Comparison of ENCODE assay signal across 12 cellular contexts in the genomic region with DNA sequence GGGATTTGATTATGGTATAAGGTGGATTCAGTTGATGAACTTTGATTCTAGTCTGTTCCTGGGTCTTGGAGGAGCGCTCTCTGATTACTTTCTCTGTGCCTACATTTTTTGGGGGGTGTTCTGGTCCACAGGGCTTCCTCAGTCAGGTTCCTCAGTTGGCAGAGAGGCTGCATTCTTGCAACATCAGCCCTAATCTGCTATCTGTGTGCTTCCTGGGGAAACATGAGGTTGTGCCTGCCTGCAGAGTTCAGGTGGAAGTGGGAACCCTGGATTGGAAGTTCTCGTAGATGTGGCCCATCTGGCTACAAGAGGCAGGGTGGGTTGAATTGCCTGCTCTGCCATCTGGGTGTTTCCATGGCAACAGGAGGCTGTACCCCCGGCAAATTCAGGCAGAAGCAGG. TPM values are rescaled to one million over a fixed set of nuclear protein-coding genes. Genes with fewer than 3 reads are reported as not detected.
DNase-seq lines count a peak whose midpoint lies in the region; ATAC-seq and TF ChIP-seq lines count a peak whose summit lies in the region.
"Had no signal": no experiment of that assay in that cellular context is flagged by ENCODE, and none has a peak within 500 bp of the region (broad histone marks: within the 10 kb centered on the region; RNA-seq: fewer than 3 reads in every experiment).

No MANE protein-coding gene starts in this region.

- H3K4me1 Mint-ChIP-seq in WTC11 (peaks cover 13% of the 10 kb centered on the region; the same call in 1 of the 2 replicates), immature natural killer cell (peaks cover 12 to 16% of the 10 kb centered on the region in 2 donors)

- ATAC-seq in DND-41 (ENCODE audit: insufficient read depth, low read depth) (0 out of 3 replicates have a peak, but pooled peaks have one; percentile 12), WTC11 (no peak), right lobe of liver (peak in 3 of 4 donors; percentile 45 to 69 (median 51))
- ATAC-seq: CD8-positive, alpha-beta T cell had no signal

- no peak overlapping the region for H3K4me3 ChIP-seq in BE2C (ENCODE audit: low read depth, low read length)
- no peak overlapping the region for H3K4me3 ChIP-seq in DND-41 (ENCODE audit: low read depth in 1 of 2, low read length in 2 of 2)
- no peak overlapping the region for H3K4me3 ChIP-seq in right lobe of liver

- no peaks in the 10 kb centered on the region; the same call in 1 of the 2 replicates for H3K36me3 ChIP-seq in BE2C
- H3K36me3 ChIP-seq in DND-41 (ENCODE audit: insufficient read depth, low read length): peaks cover 6% of the 10 kb centered on the region
- H3K36me3 ChIP-seq in right lobe of liver: no peaks in the 10 kb centered on the region

- H3K4me2 ChIP-seq in DND-41 (ENCODE audit: insufficient read depth, low read length): no peak overlapping the region

- no peak overlapping the region for H3K9ac ChIP-seq in DND-41 (ENCODE audit: low read depth, low read length)

- intact Hi-C loops in right lobe of liver (cut with DNase I) (no loop called here), posterior cingulate gyrus (cut with DNase I) (no loop called here)

- CTCF ChIA-PET in WTC11 (lab: Charles Lee): interaction anchor here (1.4 kb wide), 1 partner anchor 20 kb away, joined by 4 read pairs; no protein-coding TSS in a partner anchor

- H3K27ac Mint-ChIP-seq in WTC11 (peak overlapping the region; percentile 23; the same call in 1 of the 2 replicates), immature natural killer cell (peak overlapping the region in 1 of 6 donors; percentile 35)
- H3K27ac Mint-ChIP-seq: CD8-positive, alpha-beta T cell had no signal

- H3K4me3 Mint-ChIP-seq in WTC11 (no peak overlapping the region), immature natural killer cell (no peak overlapping the region)
- H3K4me3 Mint-ChIP-seq: CD8-positive, alpha-beta T cell had no signal

- DNase-seq in BE2C (peak; percentile 10), DND-41 (no peak), WTC11 (ENCODE audit: low spot score) (no peak), right lobe of liver (no peak), posterior cingulate gyrus (no peak), immature natural killer cell (no peak), cortex of kidney (lab: John Stamatoyannopoulos, UW) (no peak)
- no peak for DNase-seq in activated CD4-positive, alpha-beta T cell treated with anti-CD3 and anti-CD28 coated beads for 4 hours
- DNase-seq: ACHN; CD8-positive, alpha-beta T cell; NCI-H1048; NCI-H774 had no signal

- POLR2A ChIA-PET in WTC11 (lab: Charles Lee): no interaction called here

- H4K20me1 ChIP-seq in DND-41 (ENCODE audit: insufficient read depth, low read length): peaks cover 28% of the 10 kb centered on the region

- H3K27ac ChIP-seq in DND-41 (ENCODE audit: low read length) (no peak overlapping the region), right lobe of liver (no peak overlapping the region)

- peaks cover 41% of the 10 kb centered on the region for H3K9me3 Mint-ChIP-seq in WTC11
- peaks cover 3 to 15% (median 8%) of the 10 kb centered on the region in 6 donors for H3K9me3 Mint-ChIP-seq in immature natural killer cell

- peaks cover 12% of the 10 kb centered on the region for H3K36me3 Mint-ChIP-seq in WTC11
- H3K36me3 Mint-ChIP-seq in immature natural killer cell: peaks cover 19 to 32% (median 28%) of the 10 kb centered on the region in 3 donors

- H3K4me1 ChIP-seq in BE2C (no peaks in the 10 kb centered on the region; the same call in 1 of the 2 replicates), DND-41 (ENCODE audit: insufficient read depth, low read length) (peaks cover 11% of the 10 kb centered on the region; the same call in 1 of the 2 replicates), right lobe of liver (no peaks in the 10 kb centered on the region)

- TF ChIP-seq CTCF in BE2C (IDR thresholded peaks at IDR 0.05; ENCODE audit: low read depth, low read length) (no peak), DND-41 (IDR thresholded peaks at IDR 0.05; ENCODE audit: borderline replicate concordance, extremely low read depth, low read length, poor library complexity, severe bottlenecking) (no peak), WTC11 (IDR thresholded peaks at IDR 0.05) (no peak), right lobe of liver (IDR thresholded peaks at IDR 0.05) (no peak)

- H2AFZ ChIP-seq in DND-41 (ENCODE audit: low read depth, low read length): no peak overlapping the region

- WGBS in right lobe of liver (ENCODE audit: insufficient coverage, low coverage, low lambda C conversion rate, missing lambda C conversion rate): 65% methylated on average over 2 of the region's 3 CpGs

- H3K27me3 Mint-ChIP-seq in WTC11 (ENCODE audit: low read depth): no peaks in the 10 kb centered on the region
- H3K27me3 Mint-ChIP-seq in immature natural killer cell (ENCODE audit: low read depth in 3 of 3): peaks cover 0 to 5% (median 2%) of the 10 kb centered on the region in 3 donors

- H3K9me3 ChIP-seq in BE2C: no peaks in the 10 kb centered on the region; the same call in 1 of the 2 replicates
- no peaks in the 10 kb centered on the region for H3K9me3 ChIP-seq in DND-41 (ENCODE audit: insufficient read depth, low read length, severe bottlenecking)
- no peaks in the 10 kb centered on the region for H3K9me3 ChIP-seq in right lobe of liver

- no peak for TF ChIP-seq POLR2A in right lobe of liver (IDR thresholded peaks at IDR 0.05)

- peaks cover 95% of the 10 kb centered on the region for H3K79me2 ChIP-seq in DND-41 (ENCODE audit: insufficient read depth, low read length)

- H3K27me3 ChIP-seq in BE2C: no peaks in the 10 kb centered on the region
- no peaks in the 10 kb centered on the region for H3K27me3 ChIP-seq in DND-41 (ENCODE audit: insufficient read depth, low read length, poor library complexity)
- H3K27me3 ChIP-seq in right lobe of liver: no peaks in the 10 kb centered on the region

TF ChIP-seq in WTC11, 78 proteins besides CTCF, POLR2A, EP300 and RAD21 (continues in another document):
- no peak for TF ChIP-seq OVOL2 (CRISPR knock-in tag; IDR thresholded peaks at IDR 0.05; ENCODE audit: borderline replicate concordance)
- no peak for TF ChIP-seq HMGA2 (CRISPR knock-in tag; IDR thresholded peaks at IDR 0.05)
- TF ChIP-seq, protein P1, sequence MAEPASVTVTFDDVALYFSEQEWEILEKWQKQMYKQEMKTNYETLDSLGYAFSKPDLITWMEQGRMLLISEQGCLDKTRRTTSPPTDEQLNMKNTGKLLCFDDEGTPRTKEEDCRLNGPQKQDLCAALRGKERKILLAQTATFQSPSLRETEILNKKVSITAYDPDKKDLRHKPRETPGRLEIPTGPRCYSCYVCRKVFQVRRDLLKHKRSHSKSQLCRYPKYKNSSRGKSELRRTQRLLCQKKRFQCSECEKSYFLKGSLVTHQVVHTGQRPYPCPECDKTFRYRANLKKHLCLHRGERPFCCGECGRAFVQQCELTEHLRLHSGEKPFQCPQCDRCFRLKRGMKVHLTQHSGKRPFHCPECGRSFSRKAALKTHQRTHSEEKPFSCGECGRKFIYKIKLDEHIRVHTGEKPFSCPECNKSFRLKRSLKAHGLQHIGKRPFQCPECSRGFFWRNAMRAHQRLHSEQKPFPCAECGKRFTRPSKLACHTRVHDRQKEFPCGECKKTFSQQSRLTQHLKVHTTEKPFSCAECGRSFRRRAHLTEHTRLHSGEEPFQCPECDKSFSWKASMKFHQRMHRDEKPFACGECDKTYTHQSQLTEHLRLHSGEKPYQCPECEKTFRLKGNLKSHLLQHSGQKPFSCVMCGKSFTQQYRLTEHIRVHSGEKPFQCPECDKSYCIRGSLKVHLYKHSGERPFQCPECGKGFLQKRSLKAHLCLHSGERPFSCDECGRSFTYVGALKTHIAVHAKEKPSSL (CRISPR knock-in tag; conservative IDR thresholded peaks at IDR 0.05): no peak
- TF ChIP-seq CREB1 (CRISPR knock-in tag; IDR thresholded peaks at IDR 0.05): no peak
- TF ChIP-seq, protein P2, sequence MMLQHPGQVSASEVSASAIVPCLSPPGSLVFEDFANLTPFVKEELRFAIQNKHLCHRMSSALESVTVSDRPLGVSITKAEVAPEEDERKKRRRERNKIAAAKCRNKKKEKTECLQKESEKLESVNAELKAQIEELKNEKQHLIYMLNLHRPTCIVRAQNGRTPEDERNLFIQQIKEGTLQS (CRISPR knock-in tag; conservative IDR thresholded peaks at IDR 0.05): no peak
- no peak for TF ChIP-seq ETV6 (CRISPR knock-in tag; IDR thresholded peaks at IDR 0.05)
- TF ChIP-seq ESRRA (CRISPR knock-in tag; IDR thresholded peaks at IDR 0.05; ENCODE audit: borderline replicate concordance): no peak
- TF ChIP-seq GABPB1 (CRISPR knock-in tag; IDR thresholded peaks at IDR 0.05): no peak
- TF ChIP-seq, protein P3, sequence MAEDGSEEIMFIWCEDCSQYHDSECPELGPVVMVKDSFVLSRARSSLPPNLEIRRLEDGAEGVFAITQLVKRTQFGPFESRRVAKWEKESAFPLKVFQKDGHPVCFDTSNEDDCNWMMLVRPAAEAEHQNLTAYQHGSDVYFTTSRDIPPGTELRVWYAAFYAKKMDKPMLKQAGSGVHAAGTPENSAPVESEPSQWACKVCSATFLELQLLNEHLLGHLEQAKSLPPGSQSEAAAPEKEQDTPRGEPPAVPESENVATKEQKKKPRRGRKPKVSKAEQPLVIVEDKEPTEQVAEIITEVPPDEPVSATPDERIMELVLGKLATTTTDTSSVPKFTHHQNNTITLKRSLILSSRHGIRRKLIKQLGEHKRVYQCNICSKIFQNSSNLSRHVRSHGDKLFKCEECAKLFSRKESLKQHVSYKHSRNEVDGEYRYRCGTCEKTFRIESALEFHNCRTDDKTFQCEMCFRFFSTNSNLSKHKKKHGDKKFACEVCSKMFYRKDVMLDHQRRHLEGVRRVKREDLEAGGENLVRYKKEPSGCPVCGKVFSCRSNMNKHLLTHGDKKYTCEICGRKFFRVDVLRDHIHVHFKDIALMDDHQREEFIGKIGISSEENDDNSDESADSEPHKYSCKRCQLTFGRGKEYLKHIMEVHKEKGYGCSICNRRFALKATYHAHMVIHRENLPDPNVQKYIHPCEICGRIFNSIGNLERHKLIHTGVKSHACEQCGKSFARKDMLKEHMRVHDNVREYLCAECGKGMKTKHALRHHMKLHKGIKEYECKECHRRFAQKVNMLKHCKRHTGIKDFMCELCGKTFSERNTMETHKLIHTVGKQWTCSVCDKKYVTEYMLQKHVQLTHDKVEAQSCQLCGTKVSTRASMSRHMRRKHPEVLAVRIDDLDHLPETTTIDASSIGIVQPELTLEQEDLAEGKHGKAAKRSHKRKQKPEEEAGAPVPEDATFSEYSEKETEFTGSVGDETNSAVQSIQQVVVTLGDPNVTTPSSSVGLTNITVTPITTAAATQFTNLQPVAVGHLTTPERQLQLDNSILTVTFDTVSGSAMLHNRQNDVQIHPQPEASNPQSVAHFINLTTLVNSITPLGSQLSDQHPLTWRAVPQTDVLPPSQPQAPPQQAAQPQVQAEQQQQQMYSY (CRISPR knock-in tag; IDR thresholded peaks at IDR 0.05): no peak

RNA-seq across cellular contexts. Expression of a gene that starts 24.5 kb away (rescaled TPM):
- 13.8 TPM for polyA plus RNA-seq in BE2C (2012; ENCODE audit: insufficient read depth, insufficient read length, low read depth)
- total RNA-seq in WTC11 (2021) (7.1 to 9.9 TPM (median 8.2 TPM) in 3 replicates), right lobe of liver (10 to 100 TPM; 11.5 to 16.3 (median 14.1) TPM)
- 10 to 100 TPM in 2 of 3 donors, 1 to 10 TPM in 1; 8.0 to 17.3 (median 11.7) TPM for polyA plus RNA-seq in immature natural killer cell

RNA-seq across cellular contexts. Expression of a gene that starts 24.7 kb away (rescaled TPM):
- 35.5 TPM for polyA plus RNA-seq in BE2C (2012; ENCODE audit: insufficient read depth, insufficient read length, low read depth)
- total RNA-seq in WTC11 (2021) (48.5 to 50.8 TPM (median 49.0 TPM) in 3 replicates), right lobe of liver (10 to 100 TPM; 14.6 to 25.5 (median 19.7) TPM)
- polyA plus RNA-seq in immature natural killer cell: 10 to 100 TPM in 2 of 3 donors, 1 to 10 TPM in 1; 8.2 to 22.0 (median 11.7) TPM
